ENCODE assay signal across 8 cellular contexts in the genomic region with DNA sequence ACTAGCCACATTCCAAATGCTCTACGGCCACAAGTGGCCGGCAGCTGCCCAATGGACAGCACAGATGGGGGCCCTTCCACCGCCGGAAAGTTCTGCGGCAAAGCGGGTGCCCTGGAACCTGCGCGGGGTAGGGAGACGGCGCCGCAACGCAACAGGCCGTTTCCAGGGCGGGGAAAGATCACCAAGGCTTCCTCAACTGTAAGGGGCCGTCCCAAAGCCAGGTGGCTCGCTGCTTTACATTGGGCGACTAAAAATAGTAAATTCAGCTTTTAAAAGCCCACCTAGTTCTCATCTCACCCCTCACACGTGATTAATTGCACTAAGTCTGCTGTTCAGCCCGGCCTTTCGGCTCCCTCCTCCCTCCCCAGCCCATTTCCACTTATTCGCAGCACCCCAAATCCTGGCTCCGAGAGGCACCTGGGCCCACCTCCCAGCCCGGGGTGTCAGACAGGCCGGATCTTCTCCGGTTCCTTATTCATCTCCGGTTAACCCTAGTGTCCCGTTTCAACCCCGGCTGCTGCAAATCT. TPM values are rescaled to one million over a fixed set of nuclear protein-coding genes. Genes with fewer than 3 reads are reported as not detected.
DNase-seq lines count a peak whose midpoint lies in the region; ATAC-seq and TF ChIP-seq lines count a peak whose summit lies in the region.

No MANE protein-coding gene starts in this region.

- POLR2A ChIA-PET in activated CD4-positive, alpha-beta T cell treated with anti-CD3 and anti-CD28 coated beads, Interleukin-2, amount 10 ng/mL, durations not matched to agents 7 days and 5 days (lab: Charles Lee) = no interaction called here

- peak overlapping the region; percentile 91 for H3K27ac Mint-ChIP-seq in activated CD4-positive, alpha-beta T cell treated with anti-CD3 and anti-CD28 coated beads, Interleukin-2, amount 10 ng/mL, durations not matched to agents 7 days and 5 days
- H3K27ac Mint-ChIP-seq in endodermal cell = peak overlapping the region; percentile 99

- H3K4me1 ChIP-seq in endodermal cell (ENCODE audit: control insufficient read depth, insufficient read depth, low read length) (peaks cover 2% of the 10 kb centered on the region), mucosa of stomach (ENCODE audit: control insufficient read depth, insufficient read depth, low read length) (peaks cover 10% of the 10 kb centered on the region)

- H3K27ac ChIP-seq in endodermal cell (ENCODE audit: low read depth, low read length) (peak overlapping the region; percentile 95), temporal lobe (ENCODE audit: low read depth, low read length) (peak overlapping the region; percentile 85)

- H3K4me1 Mint-ChIP-seq in activated CD4-positive, alpha-beta T cell treated with anti-CD3 and anti-CD28 coated beads, Interleukin-2, amount 10 ng/mL, durations not matched to agents 7 days and 5 days = peaks cover 26% of the 10 kb centered on the region
- H3K4me1 Mint-ChIP-seq in endodermal cell = peaks cover 3% of the 10 kb centered on the region

- H3K9me3 ChIP-seq in endodermal cell (ENCODE audit: control insufficient read depth, low read length) = no peaks in the 10 kb centered on the region
- H3K9me3 ChIP-seq in mucosa of stomach (ENCODE audit: control insufficient read depth, low read length) = no peaks in the 10 kb centered on the region

- H3K36me3 ChIP-seq in endodermal cell (ENCODE audit: control insufficient read depth, insufficient read depth, low read length) (peaks cover 33% of the 10 kb centered on the region), mucosa of stomach (ENCODE audit: control insufficient read depth, insufficient read depth, low read length) (peaks cover under 1% of the 10 kb centered on the region)

- H3K9ac ChIP-seq in endodermal cell (ENCODE audit: extremely low read depth, low read length, poor library complexity, severe bottlenecking) = peak overlapping the region; percentile 95
- H3K9ac ChIP-seq in mucosa of stomach (ENCODE audit: low read length) = peak overlapping the region; percentile 86

- H3K9me3 Mint-ChIP-seq in activated CD4-positive, alpha-beta T cell treated with anti-CD3 and anti-CD28 coated beads, Interleukin-2, amount 10 ng/mL, durations not matched to agents 7 days and 5 days = no peaks in the 10 kb centered on the region
- H3K9me3 Mint-ChIP-seq in endodermal cell = no peaks in the 10 kb centered on the region

- TF ChIP-seq CTCF in endodermal cell (conservative IDR thresholded peaks at IDR 0.05) = no peak

- H3K27me3 Mint-ChIP-seq in activated CD4-positive, alpha-beta T cell treated with anti-CD3 and anti-CD28 coated beads, Interleukin-2, amount 10 ng/mL, durations not matched to agents 7 days and 5 days = peaks cover 5% of the 10 kb centered on the region
- peaks cover 2% of the 10 kb centered on the region for H3K27me3 Mint-ChIP-seq in endodermal cell (ENCODE audit: insufficient read depth)

- peak; percentile 11 for ATAC-seq in Right ventricle myocardium inferior

- H3K4me3 ChIP-seq in endodermal cell (ENCODE audit: low read length) (peak overlapping the region; percentile 100), mucosa of stomach (ENCODE audit: low read length) (peak overlapping the region; percentile 85)

- H3K27me3 ChIP-seq in endodermal cell (ENCODE audit: control insufficient read depth, insufficient read depth, low read length, poor library complexity, severe bottlenecking) (no peaks in the 10 kb centered on the region), mucosa of stomach (ENCODE audit: control insufficient read depth, insufficient read depth, low read length) (no peaks in the 10 kb centered on the region)

- DNase-seq in Right ventricle myocardium inferior (ENCODE audit: missing footprints) (peak; percentile 61), cardiac septum (ENCODE audit: low spot score) (no peak), LoVo (ENCODE audit: low spot score) (peak; percentile 26), endodermal cell (peak; percentile 63), ureter (ENCODE audit: low spot score) (no peak)
- peak; percentile 53 for DNase-seq in activated CD4-positive, alpha-beta T cell treated with anti-CD3 and anti-CD28 coated beads, Interleukin-2, amount 10 ng/mL, durations not matched to agents 7 days and 5 days

- intact Hi-C loops in Right ventricle myocardium inferior (cut with DNase I) (loop anchor here (5.0 kb wide), 1 partner anchor 199 kb away; the partner anchor contains the start of gene EVA1C), cardiac septum (cut with DNase I) (loop anchor here (5.0 kb wide), 1 partner anchor 161 kb away; the partner anchor contains the start of gene PAXBP1)

- WGBS in endodermal cell (ENCODE audit: insufficient coverage in 1 of 2, insufficient read length in 1 of 2), 2 experiments = 1% methylated on average over 21 to 28 of the region's 28 CpGs

- CTCF ChIA-PET in activated CD4-positive, alpha-beta T cell treated with anti-CD3 and anti-CD28 coated beads, Interleukin-2, amount 10 ng/mL, durations not matched to agents 7 days and 5 days (lab: Charles Lee) = interaction anchor here (2.2 kb wide), 1 partner anchor 11 kb away, joined by 15 read pairs; no protein-coding TSS in a partner anchor

- peaks cover 12% of the 10 kb centered on the region for H3K36me3 Mint-ChIP-seq in activated CD4-positive, alpha-beta T cell treated with anti-CD3 and anti-CD28 coated beads, Interleukin-2, amount 10 ng/mL, durations not matched to agents 7 days and 5 days (ENCODE audit: low read depth)
- H3K36me3 Mint-ChIP-seq in endodermal cell (ENCODE audit: low read depth) = peaks cover 24% of the 10 kb centered on the region

- peak overlapping the region; percentile 99 for H3K4me3 Mint-ChIP-seq in activated CD4-positive, alpha-beta T cell treated with anti-CD3 and anti-CD28 coated beads, Interleukin-2, amount 10 ng/mL, durations not matched to agents 7 days and 5 days
- H3K4me3 Mint-ChIP-seq in endodermal cell = peak overlapping the region; percentile 94

RNA-seq across cellular contexts. Expression of gene CFAP298, which starts 0.6 kb away (rescaled TPM):
- 18.4 TPM for total RNA-seq in Right ventricle myocardium inferior
- total RNA-seq in cardiac septum = 22.0 TPM
- total RNA-seq in activated CD4-positive, alpha-beta T cell treated with anti-CD3 and anti-CD28 coated beads, Interleukin-2, amount 10 ng/mL, durations not matched to agents 7 days and 5 days = 10 to 100 TPM; 32.6 to 40.2 TPM
- 10 to 100 TPM; 57.3 to 62.2 TPM for total RNA-seq in endodermal cell
- 52.9 TPM for polyA plus RNA-seq in endodermal cell (2013, experiment 1 of 2)
- 55.5 TPM for polyA plus RNA-seq in endodermal cell (2013, experiment 2 of 2)
- total RNA-seq in temporal lobe = 13.8 TPM
- total RNA-seq in ureter = 39.6 TPM

RNA-seq across cellular contexts. Expression of gene TCP10L, which starts 26.2 kb away (rescaled TPM):
- 2.6 TPM for total RNA-seq in Right ventricle myocardium inferior
- total RNA-seq in cardiac septum = 2.5 TPM
- total RNA-seq in activated CD4-positive, alpha-beta T cell treated with anti-CD3 and anti-CD28 coated beads, Interleukin-2, amount 10 ng/mL, durations not matched to agents 7 days and 5 days = under 1 TPM; 0.71 to 0.72 TPM
- 1 to 10 TPM in 1 of 2 donors, under 1 TPM in 1; 0.95 to 1.4 TPM for total RNA-seq in endodermal cell
- polyA plus RNA-seq in endodermal cell (2013, experiment 1 of 2) = 3.6 TPM
- 2.6 TPM for polyA plus RNA-seq in endodermal cell (2013, experiment 2 of 2)
- total RNA-seq in temporal lobe = 4.7 TPM
- 0.18 TPM for total RNA-seq in ureter

Comparison
In these comparisons a context has a peak if more than half of its experiments do, and no peak if none do; other contexts are left out.
1. DNase-seq: peak in Right ventricle myocardium inferior (single experiment), LoVo (single experiment), activated CD4-positive, alpha-beta T cell treated with anti-CD3 and anti-CD28 coated beads, Interleukin-2, amount 10 ng/mL, durations not matched to agents 7 days and 5 days (single experiment) and endodermal cell (single experiment); none in cardiac septum (single experiment) and ureter (single experiment).